Comparison of ENCODE assay signal across 11 cellular contexts in genomic region chrX:15849555-15849954, GRCh38. TPM values are rescaled to one million over a fixed set of nuclear protein-coding genes. Genes with fewer than 3 reads are reported as not detected.
DNase-seq lines count a peak whose midpoint lies in the region; ATAC-seq and TF ChIP-seq lines count a peak whose summit lies in the region.
"Had no signal": no experiment of that assay in that cellular context is flagged by ENCODE, and none has a peak within 500 bp of the region (broad histone marks: within the 10 kb centered on the region; RNA-seq: fewer than 3 reads in every experiment).

No MANE protein-coding gene starts in this region.

- no peaks in the 10 kb centered on the region for H4K20me1 ChIP-seq in mammary epithelial cell (ENCODE audit: insufficient read depth, low read length)

- no TSS peak for BruUV-seq in mammary epithelial cell (replicated peaks; lab: Mats Ljungman, UMichigan)

- no peak for DNase-seq in AG10803 (ENCODE audit: low read depth)
- DNase-seq in KBM-7 = peak; percentile 25
- DNase-seq in mammary epithelial cell = peak; percentile 8
- DNase-seq in activated effector memory CD4-positive, alpha-beta T cell treated with Interleukin-2 at 50 U/mL for 16 hours = no peak
- no peak for DNase-seq in left lobe of liver (ENCODE audit: low spot score)
- no peak for DNase-seq in NCI-H2171 treated with DMSO at 0.1 percent for 48 hours (lab: John Stamatoyannopoulos, UW)
- DNase-seq: activated T-cell treated with anti-CD3 and anti-CD28 coated beads for 4 hours, erythroblast had no signal

- H3K36me3 ChIP-seq in mammary epithelial cell (ENCODE audit: insufficient read depth, low read length) (peaks cover 3% of the 10 kb centered on the region), liver (ENCODE audit: control insufficient read depth in 4 of 4, insufficient read depth in 3 of 4, low read depth in 1 of 4, low read length in 3 of 4) (peaks cover 0 to 4% (median 0%) of the 10 kb centered on the region in 4 donors)

- no peak overlapping the region for H2AFZ ChIP-seq in mammary epithelial cell (ENCODE audit: low read depth, low read length)

- CTCF ChIA-PET in mammary epithelial cell (lab: Charles Lee; ENCODE audit: low non-redundant PET) = no interaction called here

- TF ChIP-seq CTCF in AG10803 (conservative IDR thresholded peaks at IDR 0.05; ENCODE audit: low read length) = peak; percentile 40
- TF ChIP-seq CTCF in mammary epithelial cell (conservative IDR thresholded peaks at IDR 0.05 in 1 of 2, IDR thresholded peaks at IDR 0.05 in 1 of 2; ENCODE audit: extremely low read depth in 1 of 2, insufficient read depth in 1 of 2, low read depth in 1 of 2, low read length in 2 of 2) = peak in 1 of 2 donors; percentile 44
- no peak for TF ChIP-seq CTCF in liver (IDR thresholded peaks at IDR 0.05; ENCODE audit: low read depth, low read length, missing input control)

- in situ Hi-C loops in KBM-7 (cut with MboI; ENCODE audit: low pct_unique_long_range_greater_than_20kb, low sequenced_read_pairs) = no loop called here
- in situ Hi-C loops in mammary epithelial cell (cut with MboI; ENCODE audit: low sequenced_read_pairs in 2 of 2) = no loop called here

- H3K27ac ChIP-seq in mammary epithelial cell (ENCODE audit: insufficient read depth, low read depth, low read length) (no peak overlapping the region), liver (ENCODE audit: low read depth in 1 of 2, low read length in 2 of 2) (no peak overlapping the region)
- H3K27ac ChIP-seq: neutrophil had no signal

- WGBS in mammary epithelial cell (ENCODE audit: low coverage, missing lambda C conversion rate) = 60% methylated on average over 5 of the region's 5 CpGs
- WGBS in liver = 70% methylated on average over 5 of the region's 5 CpGs

- ATAC-seq in left lobe of liver (no peak), HG02938 (IDR thresholded peaks at IDR 0.05; ENCODE audit: unreplicated experiment) (no peak)

- H3K79me2 ChIP-seq in mammary epithelial cell (ENCODE audit: insufficient read depth, low read length) = peaks cover 10% of the 10 kb centered on the region

- intact Hi-C loops in mammary epithelial cell (cut with micrococcal nuclease) = loop anchor here (2.0 kb wide), 1 partner anchor 821 kb away; no protein-coding TSS in a partner anchor

- no peaks in the 10 kb centered on the region for H3K9me3 ChIP-seq in mammary epithelial cell (replicated peaks; ENCODE audit: insufficient read depth, low read length)
- no peaks in the 10 kb centered on the region for H3K9me3 ChIP-seq in liver (ENCODE audit: control insufficient read depth in 4 of 4, low read length in 3 of 4)
- H3K9me3 ChIP-seq: neutrophil had no signal

- H3K27me3 ChIP-seq in mammary epithelial cell (ENCODE audit: insufficient read depth, low read length) = no peaks in the 10 kb centered on the region
- no peaks in the 10 kb centered on the region for H3K27me3 ChIP-seq in liver (ENCODE audit: control insufficient read depth in 4 of 4, insufficient read depth in 4 of 4, low read length in 3 of 4)
- H3K27me3 ChIP-seq: neutrophil had no signal

- no peak overlapping the region for H3K9ac ChIP-seq in mammary epithelial cell (ENCODE audit: insufficient read depth, low read length)
- no peak overlapping the region for H3K9ac ChIP-seq in liver (ENCODE audit: low read depth in 1 of 2, low read length in 2 of 2)

- no peak overlapping the region for H3K4me2 ChIP-seq in mammary epithelial cell (ENCODE audit: insufficient read depth, low read depth, low read length)

- H3K4me3 ChIP-seq in AG10803 (ENCODE audit: low read length) (no peak overlapping the region), mammary epithelial cell (replicated peaks in 1 of 3; ENCODE audit: insufficient read depth in 1 of 3, low read depth in 2 of 3, low read length in 3 of 3) (no peak overlapping the region), liver (ENCODE audit: low read depth in 1 of 3, low read length in 3 of 3) (no peak overlapping the region)

- peaks cover 7% of the 10 kb centered on the region for H3K4me1 ChIP-seq in mammary epithelial cell (ENCODE audit: insufficient read depth, low read length)
- H3K4me1 ChIP-seq in liver (ENCODE audit: control insufficient read depth in 4 of 4, insufficient read depth in 4 of 4, low read length in 3 of 4) = peaks cover 0 to 7% (median 4%) of the 10 kb centered on the region in 4 donors

- dilution Hi-C loops in mammary epithelial cell (cut with HindIII; ENCODE audit: low sequenced_read_pairs) = no loop called here

- TF ChIP-seq RAD21 in liver (IDR thresholded peaks at IDR 0.05) = peak; percentile 20 to 39

TF ChIP-seq in liver, 16 proteins besides CTCF, POLR2A, EP300 and RAD21:
- TF ChIP-seq HNF4A (conservative IDR thresholded peaks at IDR 0.05) (no peak), HNF4G (IDR thresholded peaks at IDR 0.05) (no peak), FOXA2 (IDR thresholded peaks at IDR 0.05) (no peak), TAF1 (conservative IDR thresholded peaks at IDR 0.05) (no peak), RXRA (IDR thresholded peaks at IDR 0.05) (no peak), JUND (IDR thresholded peaks at IDR 0.05) (no peak), FOXA1 (IDR thresholded peaks at IDR 0.05) (no peak), SP1 (IDR thresholded peaks at IDR 0.05) (no peak), REST (IDR thresholded peaks at IDR 0.05) (no peak)
- TF ChIP-seq, protein P1, sequence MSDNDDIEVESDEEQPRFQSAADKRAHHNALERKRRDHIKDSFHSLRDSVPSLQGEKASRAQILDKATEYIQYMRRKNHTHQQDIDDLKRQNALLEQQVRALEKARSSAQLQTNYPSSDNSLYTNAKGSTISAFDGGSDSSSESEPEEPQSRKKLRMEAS (IDR thresholded peaks at IDR 0.05) = no peak
- TF ChIP-seq, protein P2, sequence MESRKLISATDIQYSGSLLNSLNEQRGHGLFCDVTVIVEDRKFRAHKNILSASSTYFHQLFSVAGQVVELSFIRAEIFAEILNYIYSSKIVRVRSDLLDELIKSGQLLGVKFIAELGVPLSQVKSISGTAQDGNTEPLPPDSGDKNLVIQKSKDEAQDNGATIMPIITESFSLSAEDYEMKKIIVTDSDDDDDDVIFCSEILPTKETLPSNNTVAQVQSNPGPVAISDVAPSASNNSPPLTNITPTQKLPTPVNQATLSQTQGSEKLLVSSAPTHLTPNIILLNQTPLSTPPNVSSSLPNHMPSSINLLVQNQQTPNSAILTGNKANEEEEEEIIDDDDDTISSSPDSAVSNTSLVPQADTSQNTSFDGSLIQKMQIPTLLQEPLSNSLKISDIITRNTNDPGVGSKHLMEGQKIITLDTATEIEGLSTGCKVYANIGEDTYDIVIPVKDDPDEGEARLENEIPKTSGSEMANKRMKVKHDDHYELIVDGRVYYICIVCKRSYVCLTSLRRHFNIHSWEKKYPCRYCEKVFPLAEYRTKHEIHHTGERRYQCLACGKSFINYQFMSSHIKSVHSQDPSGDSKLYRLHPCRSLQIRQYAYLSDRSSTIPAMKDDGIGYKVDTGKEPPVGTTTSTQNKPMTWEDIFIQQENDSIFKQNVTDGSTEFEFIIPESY (IDR thresholded peaks at IDR 0.05) = no peak

RNA-seq across cellular contexts. Expression of gene AP1S2, which starts 5.1 kb away (rescaled TPM):
- total RNA-seq in mammary epithelial cell = 10 to 100 TPM; 15.8 to 21.6 TPM
- 8.5 TPM for polyA plus RNA-seq in mammary epithelial cell
- not detected for polyA minus RNA-seq in mammary epithelial cell
- total RNA-seq in liver = 10 to 100 TPM; 13.3 to 25.7 TPM
- polyA plus RNA-seq in liver = 1 to 10 TPM; 6.1 to 8.0 TPM
- total RNA-seq in left lobe of liver = 3.9 TPM

RNA-seq across cellular contexts. Expression of gene ZRSR2, which starts 59.3 kb away (rescaled TPM):
- total RNA-seq in mammary epithelial cell = 10 to 100 TPM in 1 of 2 donors, 1 to 10 TPM in 1; 2.5 to 20.3 TPM
- polyA plus RNA-seq in mammary epithelial cell = 7.4 TPM
- polyA minus RNA-seq in mammary epithelial cell = 3.4 TPM
- total RNA-seq in liver = 1 to 10 TPM; 1.4 to 2.8 TPM
- polyA plus RNA-seq in liver = 1 to 10 TPM; 3.1 to 7.0 TPM
- total RNA-seq in left lobe of liver = 2.6 TPM

Comparison
In these comparisons a context has a peak if more than half of its experiments do, and no peak if none do; other contexts are left out.
1. DNase-seq: peak in KBM-7 (single experiment) and mammary epithelial cell (single experiment); none in AG10803 (single experiment), activated effector memory CD4-positive, alpha-beta T cell treated with Interleukin-2 at 50 U/mL for 16 hours (single experiment), left lobe of liver (single experiment) and NCI-H2171 treated with DMSO at 0.1 percent for 48 hours (single experiment).